ENCODE assay signal across 20 cellular contexts in the genomic region with DNA sequence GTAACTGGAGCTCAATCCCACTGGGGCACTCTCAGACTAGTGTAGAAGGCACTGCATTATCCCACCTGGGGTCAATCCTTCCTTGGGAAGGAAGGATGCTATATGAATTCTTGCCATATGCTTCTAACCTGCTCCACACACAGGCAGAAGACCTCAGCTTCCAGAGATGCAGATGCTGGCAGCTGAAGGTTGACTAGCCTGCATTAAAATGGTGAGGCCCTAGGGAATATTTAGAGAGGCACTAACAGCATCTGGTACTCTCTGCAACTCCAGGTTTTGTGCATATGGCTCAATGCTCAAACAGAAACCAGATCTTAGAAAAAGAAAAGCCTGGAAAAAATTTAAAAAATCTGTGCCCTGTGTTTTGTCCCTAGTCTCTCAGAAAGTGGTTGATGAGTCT. TPM values are rescaled to one million over a fixed set of nuclear protein-coding genes. Genes with fewer than 3 reads are reported as not detected.
"Had no signal": no experiment of that assay in that cellular context is flagged by ENCODE, and none has a peak within 500 bp of the region (broad histone marks: within the 10 kb centered on the region; RNA-seq: fewer than 3 reads in every experiment).

No MANE protein-coding gene starts in this region.

- H3K4me3 ChIP-seq: heart right ventricle, lower lobe of right lung, psoas muscle, right lobe of liver, smooth muscle cell had no signal

- FAIRE-seq: frontal cortex, islet of Langerhans had no signal

- H3K4me3 Mint-ChIP-seq: activated naive CD4-positive, alpha-beta T cell treated with anti-CD3 and anti-CD28 coated beads for 36 hours; activated naive CD8-positive, alpha-beta T cell treated with anti-CD3 and anti-CD28 coated beads, Interleukin-2, amount 50 U/mL, for 24 hours; activated T-helper 17 cell treated with anti-CD3 and anti-CD28 coated beads, Interleukin-2, amount 50 U/mL, for 72 hours; mesothelial cell of epicardium; stimulated activated naive CD8-positive, alpha-beta T cell treated with anti-CD3 and anti-CD28 coated beads, Interleukin-15, amount 100 ng/mL, for 72 hours; type B pancreatic cell had no signal

- H3K4me1 ChIP-seq: lower lobe of right lung, psoas muscle had no signal

- H3K9me3 Mint-ChIP-seq: activated naive CD4-positive, alpha-beta T cell treated with anti-CD3 and anti-CD28 coated beads for 36 hours; activated naive CD8-positive, alpha-beta T cell treated with anti-CD3 and anti-CD28 coated beads, Interleukin-2, amount 50 U/mL, for 24 hours; activated T-helper 17 cell treated with anti-CD3 and anti-CD28 coated beads, Interleukin-2, amount 50 U/mL, for 72 hours; stimulated activated naive CD8-positive, alpha-beta T cell treated with anti-CD3 and anti-CD28 coated beads, Interleukin-15, amount 100 ng/mL, for 72 hours; type B pancreatic cell had no signal

- H3K36me3 ChIP-seq: heart right ventricle, lower lobe of right lung, right lobe of liver had no signal

- H3K27ac Mint-ChIP-seq: activated naive CD4-positive, alpha-beta T cell treated with anti-CD3 and anti-CD28 coated beads for 36 hours; activated naive CD8-positive, alpha-beta T cell treated with anti-CD3 and anti-CD28 coated beads, Interleukin-2, amount 50 U/mL, for 24 hours; activated T-helper 17 cell treated with anti-CD3 and anti-CD28 coated beads, Interleukin-2, amount 50 U/mL, for 72 hours; mesothelial cell of epicardium; type B pancreatic cell had no signal

- H3K36me3 Mint-ChIP-seq: mesothelial cell of epicardium, type B pancreatic cell had no signal

- H3K27ac ChIP-seq: epithelial cell of prostate, heart right ventricle, lower lobe of right lung, psoas muscle had no signal

- H3K9me3 ChIP-seq: lower lobe of right lung, psoas muscle, right lobe of liver had no signal

- DNase-seq: activated CD4-positive, alpha-beta T cell treated with anti-CD3 and anti-CD28 coated beads, Interleukin-2, amount 50 U/mL, for 4 hours; activated CD4-positive, CD25-positive, alpha-beta regulatory T cell treated with anti-CD3 and anti-CD28 coated beads, Interleukin-2, amount 50 U/mL, for 72 hours; activated naive CD4-positive, alpha-beta T cell treated with anti-CD3 and anti-CD28 coated beads for 36 hours; activated naive CD8-positive, alpha-beta T cell treated with anti-CD3 and anti-CD28 coated beads, Interleukin-2, amount 50 U/mL, for 24 hours; activated T-cell treated with anti-CD3 and anti-CD28 coated beads for 4 hours; aorta; effector CD8-positive, alpha-beta T cell; heart right ventricle; left colon; lower lobe of right lung; psoas muscle; right lobe of liver; stimulated activated naive CD8-positive, alpha-beta T cell treated with anti-CD3 and anti-CD28 coated beads, Interleukin-15, amount 100 ng/mL, for 72 hours had no signal

- H3K27me3 ChIP-seq: heart right ventricle, right lobe of liver had no signal

- H3K4me1 Mint-ChIP-seq: activated naive CD8-positive, alpha-beta T cell treated with anti-CD3 and anti-CD28 coated beads, Interleukin-2, amount 50 U/mL, for 24 hours; activated T-helper 17 cell treated with anti-CD3 and anti-CD28 coated beads, Interleukin-2, amount 50 U/mL, for 72 hours; mesothelial cell of epicardium had no signal

- H3K27me3 Mint-ChIP-seq: stimulated activated naive CD8-positive, alpha-beta T cell treated with anti-CD3 and anti-CD28 coated beads, Interleukin-15, amount 100 ng/mL, for 72 hours had no signal

RNA-seq across cellular contexts. Expression of a gene that starts 56.0 kb away (rescaled TPM):
- total RNA-seq: activated naive CD4-positive, alpha-beta T cell treated with anti-CD3 and anti-CD28 coated beads for 36 hours; activated T-helper 17 cell treated with anti-CD3 and anti-CD28 coated beads, Interleukin-2, amount 50 U/mL, for 72 hours; smooth muscle cell had no signal
- polyA plus RNA-seq: smooth muscle cell had no signal
